1 cellular context compared by ENCODE assay signal in the genomic region with DNA sequence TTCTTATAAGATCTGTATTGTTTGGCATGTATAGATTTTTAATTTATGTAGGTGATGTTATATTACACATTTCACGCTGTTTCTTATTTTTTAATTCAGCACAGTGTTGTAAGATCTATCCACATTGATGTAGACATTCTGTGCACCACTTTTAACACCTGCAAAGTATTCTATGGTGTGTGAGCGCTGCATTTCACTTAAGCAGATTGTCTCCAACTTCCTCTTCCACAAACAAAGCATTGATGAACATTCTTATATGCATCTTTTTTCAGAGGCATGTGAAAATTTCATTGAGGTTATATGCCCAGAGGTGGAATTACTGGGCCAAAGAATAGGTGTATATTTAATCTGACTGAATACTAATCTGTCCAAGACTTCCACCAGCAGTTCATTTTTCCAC.
TF ChIP-seq lines count a peak whose summit lies in the region.

No MANE protein-coding gene starts in this region.

TF ChIP-seq in GM12878, 131 proteins besides CTCF, POLR2A, EP300 and RAD21 (continued from another document):
- TF ChIP-seq, protein P1, sequence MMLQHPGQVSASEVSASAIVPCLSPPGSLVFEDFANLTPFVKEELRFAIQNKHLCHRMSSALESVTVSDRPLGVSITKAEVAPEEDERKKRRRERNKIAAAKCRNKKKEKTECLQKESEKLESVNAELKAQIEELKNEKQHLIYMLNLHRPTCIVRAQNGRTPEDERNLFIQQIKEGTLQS (IDR thresholded peaks at IDR 0.05; ENCODE audit: borderline replicate concordance, extremely low read depth, low read depth, low read length) = no peak
- TF ChIP-seq, protein P2, sequence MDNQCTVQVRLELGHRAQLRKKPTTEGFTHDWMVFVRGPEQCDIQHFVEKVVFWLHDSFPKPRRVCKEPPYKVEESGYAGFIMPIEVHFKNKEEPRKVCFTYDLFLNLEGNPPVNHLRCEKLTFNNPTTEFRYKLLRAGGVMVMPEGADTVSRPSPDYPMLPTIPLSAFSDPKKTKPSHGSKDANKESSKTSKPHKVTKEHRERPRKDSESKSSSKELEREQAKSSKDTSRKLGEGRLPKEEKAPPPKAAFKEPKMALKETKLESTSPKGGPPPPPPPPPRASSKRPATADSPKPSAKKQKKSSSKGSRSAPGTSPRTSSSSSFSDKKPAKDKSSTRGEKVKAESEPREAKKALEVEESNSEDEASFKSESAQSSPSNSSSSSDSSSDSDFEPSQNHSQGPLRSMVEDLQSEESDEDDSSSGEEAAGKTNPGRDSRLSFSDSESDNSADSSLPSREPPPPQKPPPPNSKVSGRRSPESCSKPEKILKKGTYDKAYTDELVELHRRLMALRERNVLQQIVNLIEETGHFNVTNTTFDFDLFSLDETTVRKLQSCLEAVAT (IDR thresholded peaks at IDR 0.05) = no peak
- TF ChIP-seq TARDBP (IDR thresholded peaks at IDR 0.05; ENCODE audit: borderline replicate concordance) (no peak), ZSCAN29 (IDR thresholded peaks at IDR 0.05) (no peak), MXI1 (IDR thresholded peaks at IDR 0.05; ENCODE audit: low read depth, low read length) (no peak)
- TF ChIP-seq, protein P3, sequence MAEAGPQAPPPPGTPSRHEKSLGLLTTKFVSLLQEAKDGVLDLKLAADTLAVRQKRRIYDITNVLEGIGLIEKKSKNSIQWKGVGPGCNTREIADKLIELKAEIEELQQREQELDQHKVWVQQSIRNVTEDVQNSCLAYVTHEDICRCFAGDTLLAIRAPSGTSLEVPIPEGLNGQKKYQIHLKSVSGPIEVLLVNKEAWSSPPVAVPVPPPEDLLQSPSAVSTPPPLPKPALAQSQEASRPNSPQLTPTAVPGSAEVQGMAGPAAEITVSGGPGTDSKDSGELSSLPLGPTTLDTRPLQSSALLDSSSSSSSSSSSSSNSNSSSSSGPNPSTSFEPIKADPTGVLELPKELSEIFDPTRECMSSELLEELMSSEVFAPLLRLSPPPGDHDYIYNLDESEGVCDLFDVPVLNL (IDR thresholded peaks at IDR 0.05; ENCODE audit: low read depth, low read length) = no peak
